Comparison of ENCODE assay signal across 3 cellular contexts in genomic region chr6:150332939-150333591, GRCh38.
A peak's percentile ranks its signal among the peaks of the same experiment; 100 is the strongest.
TF ChIP-seq lines count a peak whose summit lies in the region.

No MANE protein-coding gene starts in this region.

TF ChIP-seq in HEK293, 187 proteins besides CTCF, POLR2A, EP300 and RAD21:
- TF ChIP-seq HOXD13 (CRISPR knock-in tag; IDR thresholded peaks at IDR 0.05; ENCODE audit: borderline replicate concordance) (peak; percentile 26; the same call in 1 of the 2 replicates), ZNF521 (tag by site-specific recombination; IDR thresholded peaks at IDR 0.05) (no peak), SCRT2 (tag by site-specific recombination; IDR thresholded peaks at IDR 0.05) (0 out of 2 replicates have a peak, but pooled peaks have one; percentile 17), YY2 (tag by site-specific recombination; IDR thresholded peaks at IDR 0.05) (0 out of 2 replicates have a peak, but pooled peaks have one; percentile 25), ZSCAN4 (tag by site-specific recombination; IDR thresholded peaks at IDR 0.05) (peak; percentile 44; the same call in 1 of the 2 replicates), ZNF621 (tag by site-specific recombination; IDR thresholded peaks at IDR 0.05) (0 out of 2 replicates have a peak, but pooled peaks have one; percentile 28), ZBTB26 (tag by site-specific recombination; optimal IDR thresholded peaks at IDR 0.05) (peak; percentile 31), ZNF37A (tag by site-specific recombination; IDR thresholded peaks at IDR 0.05) (no peak), ZBTB10 (tag by site-specific recombination; IDR thresholded peaks at IDR 0.05) (0 out of 2 replicates have a peak, but pooled peaks have one; percentile 36), KLF9 (tag by site-specific recombination; IDR thresholded peaks at IDR 0.05; ENCODE audit: low read depth) (peak; percentile 71)

TF ChIP-seq in IMR-90, 13 proteins besides CTCF, POLR2A, EP300 and RAD21:
- TF ChIP-seq FOS (IDR thresholded peaks at IDR 0.05; ENCODE audit: low read depth, low read length) (no peak), CEBPB (IDR thresholded peaks at IDR 0.05; ENCODE audit: low read depth, low read length) (no peak), CHD1 (IDR thresholded peaks at IDR 0.05; ENCODE audit: low read depth, low read length) (no peak), MAZ (IDR thresholded peaks at IDR 0.05; ENCODE audit: borderline replicate concordance, low read depth, low read length) (no peak), BHLHE40 (IDR thresholded peaks at IDR 0.05; ENCODE audit: low read depth, low read length) (no peak), RFX5 (IDR thresholded peaks at IDR 0.05; ENCODE audit: low read depth, low read length) (no peak), NFE2L2 (IDR thresholded peaks at IDR 0.05; ENCODE audit: low read depth, low read length) (no peak), MAFK (IDR thresholded peaks at IDR 0.05; ENCODE audit: low read depth, low read length) (no peak), RCOR1 (IDR thresholded peaks at IDR 0.05; ENCODE audit: insufficient replicate concordance, low read length) (no peak), MXI1 (IDR thresholded peaks at IDR 0.05; ENCODE audit: borderline replicate concordance, low read depth, low read length) (no peak), SMC3 (IDR thresholded peaks at IDR 0.05; ENCODE audit: low read depth, low read length) (no peak)

TF ChIP-seq in H1, 55 proteins besides CTCF, POLR2A, EP300 and RAD21:
- TF ChIP-seq SAP30 (IDR thresholded peaks at IDR 0.05; ENCODE audit: insufficient read depth, insufficient replicate concordance, low read length) (no peak), GABPA (IDR thresholded peaks at IDR 0.05; ENCODE audit: borderline replicate concordance, insufficient read depth, low read length) (no peak), SIX5 (IDR thresholded peaks at IDR 0.05; ENCODE audit: low read depth, low read length) (no peak), KDM4A (IDR thresholded peaks at IDR 0.05; ENCODE audit: low read depth, low read length, severe bottlenecking) (no peak), ZNF274 (IDR thresholded peaks at IDR 0.05; ENCODE audit: borderline replicate concordance, extremely low read depth, low read length) (no peak), RXRA (IDR thresholded peaks at IDR 0.05; ENCODE audit: insufficient read depth, low read depth, low read length) (no peak), HDAC6 (IDR thresholded peaks at IDR 0.05; ENCODE audit: low read depth, low read length) (no peak), KDM1A (IDR thresholded peaks at IDR 0.05; ENCODE audit: borderline replicate concordance, low read length) (no peak), CHD2 (IDR thresholded peaks at IDR 0.05; ENCODE audit: low read length) (no peak), CHD7 (IDR thresholded peaks at IDR 0.05; ENCODE audit: insufficient replicate concordance, low read length) (no peak), MAFK (IDR thresholded peaks at IDR 0.05; ENCODE audit: low read depth, low read length) (no peak), SUZ12 (IDR thresholded peaks at IDR 0.05; ENCODE audit: low read length) (no peak), TAF7 (optimal IDR thresholded peaks at IDR 0.05; ENCODE audit: borderline replicate concordance, low read depth, low read length) (no peak), E2F6 (IDR thresholded peaks at IDR 0.05) (no peak), YY1 (IDR thresholded peaks at IDR 0.05; ENCODE audit: low read depth, low read length) (no peak), TAF1 (IDR thresholded peaks at IDR 0.05; ENCODE audit: low read depth, low read length) (no peak), RBBP5 (IDR thresholded peaks at IDR 0.05; ENCODE audit: borderline replicate concordance, low read depth, low read length) (no peak), USF2 (IDR thresholded peaks at IDR 0.05; ENCODE audit: low read length) (no peak), POU5F1 (IDR thresholded peaks at IDR 0.05; ENCODE audit: low read depth, low read length) (no peak)
TF ChIP-seq in H1: peak in this region for 0.
